In genomic region chr7:151342102-151342646, GRCh38 we compare ENCODE assay signal across 8 cellular contexts. TPM values are rescaled to one million over a fixed set of nuclear protein-coding genes. Genes with fewer than 3 reads are reported as not detected.
A peak's percentile ranks its signal among the peaks of the same experiment; 100 is the strongest.
DNase-seq lines count a peak whose midpoint lies in the region; ATAC-seq, FAIRE-seq and TF ChIP-seq lines count a peak whose summit lies in the region.

No MANE protein-coding gene starts in this region.

- TF ChIP-seq CTCF in bronchial epithelial cell (IDR thresholded peaks at IDR 0.05; ENCODE audit: insufficient read depth, low read length, severe bottlenecking) (no peak), mucosa of descending colon (IDR thresholded peaks at IDR 0.05) (no peak)

- peak overlapping the region; percentile 82 for H3K9ac ChIP-seq in ES-I3 (ENCODE audit: low read depth, low read length)

- intact Hi-C loops in mucosa of descending colon (cut with DNase I, micrococcal nuclease), result no loop called here

- no peak for FAIRE-seq in bronchial epithelial cell (lab: Jason Lieb, UNC)

- H3K36me3 ChIP-seq in ES-I3 (ENCODE audit: insufficient read depth, low read length) (no peaks in the 10 kb centered on the region), bronchial epithelial cell (ENCODE audit: control insufficient read depth, insufficient read depth, low read length) (peaks cover 3% of the 10 kb centered on the region), mucosa of descending colon (ENCODE audit: low read depth) (no peaks in the 10 kb centered on the region)

- ATAC-seq in GM21447 (IDR thresholded peaks at IDR 0.05; ENCODE audit: unreplicated experiment), result peak; percentile 62
- peak; percentile 23 for ATAC-seq in mucosa of descending colon

- no peaks in the 10 kb centered on the region for H3K27me3 ChIP-seq in bronchial epithelial cell (ENCODE audit: control insufficient read depth, insufficient read depth, low read length)

- DNase-seq in Jurkat, Clone E6-1 (ENCODE audit: low read depth, low spot score), result no peak
- DNase-seq in bronchial epithelial cell (ENCODE audit: low read depth) (peak; percentile 15), mucosa of descending colon (no peak), hippocampal formation (lab: John Stamatoyannopoulos, UW) (no peak), putamen (ENCODE audit: low spot score) (no peak), HK-2 (ENCODE audit: unreplicated experiment) (no peak)

- peak overlapping the region; percentile 70 for H3K4me3 ChIP-seq in Jurkat, Clone E6-1 (ENCODE audit: low read length)
- H3K4me3 ChIP-seq in bronchial epithelial cell (ENCODE audit: low read depth, low read length), result peak overlapping the region; percentile 62
- peak overlapping the region; percentile 62 for H3K4me3 ChIP-seq in mucosa of descending colon

- H3K9me3 ChIP-seq in ES-I3 (ENCODE audit: control insufficient read depth, insufficient read depth, low read length) (peaks cover 2% of the 10 kb centered on the region; the same call in 1 of the 2 replicates), mucosa of descending colon (no peaks in the 10 kb centered on the region)

- H3K4me1 ChIP-seq in ES-I3 (ENCODE audit: insufficient read depth, low read length) (no peaks in the 10 kb centered on the region), mucosa of descending colon (ENCODE audit: low read depth) (peaks cover 29% of the 10 kb centered on the region)

RNA-seq across cellular contexts. Expression of gene NUB1, which starts 0.6 kb away (rescaled TPM):
- polyA plus RNA-seq in Jurkat, Clone E6-1 (2012; ENCODE audit: insufficient read depth, insufficient read length), result 53.0 TPM
- total RNA-seq in bronchial epithelial cell (30.0 and 34.0 TPM in 2 replicates), mucosa of descending colon (10 to 100 TPM; 66.2 to 77.5 (median 76.9) TPM)
